29 cellular contexts compared by ENCODE assay signal in genomic region chr15:56600380-56600779, GRCh38.
"Had no signal": no experiment of that assay in that cellular context is flagged by ENCODE, and none has a peak within 500 bp of the region (broad histone marks: within the 10 kb centered on the region; RNA-seq: fewer than 3 reads in every experiment).

No MANE protein-coding gene starts in this region.

- H3K27me3 ChIP-seq: Peyer's patch had no signal

- H3K4me1 ChIP-seq: Peyer's patch had no signal

- DNase-seq: activated CD4-positive, alpha-beta T cell treated with anti-CD3 and anti-CD28 coated beads, Interleukin-2, amount 10 ng/mL, durations not matched to agents 24 days and 14 days; activated CD4-positive, alpha-beta T cell treated with anti-CD3 and anti-CD28 coated beads, Interleukin-2, amount 50 U/mL, for 4 hours; activated CD8-positive, alpha-beta T cell treated with anti-CD3 and anti-CD28 coated beads for 36 hours; activated effector memory CD4-positive, alpha-beta T cell treated with anti-CD3 and anti-CD28 coated beads, Interleukin-2, amount 50 U/mL, for 16 hours; activated naive CD4-positive, alpha-beta T cell; activated naive CD4-positive, alpha-beta T cell treated with anti-CD3 and anti-CD28 coated beads, Interleukin-2, amount 50 U/mL, for 16 hours; activated naive CD8-positive, alpha-beta T cell treated with anti-CD3 and anti-CD28 coated beads for 36 hours; activated T-cell treated with anti-CD3 and anti-CD28 coated beads, Interleukin-2, amount 50 U/mL, for 1 hour; activated T-cell treated with anti-CD3 and anti-CD28 coated beads, Interleukin-2, amount 50 U/mL, for 72 hours; amniotic stem cell; aorta; MM.1S; MV-4-11; NCI-H1092; NCI-H1436 treated with DMSO at 0.1 percent for 48 hours; NCI-H1694 treated with DMSO at 0.1 percent for 48 hours; NCI-H2029; NCI-H345; NCI-H524 treated with DMSO at 0.1 percent for 48 hours; NK-92 treated with Interleukin-12 subunit alpha and Interleukin-12 subunit beta, amount 100 ng/mL, for 24 hours; PC-3; Peyer's patch; SW 1271; T-helper 1 cell; T-helper 2 cell; T-helper 9 cell had no signal

- H3K4me3 ChIP-seq: Peyer's patch had no signal

- ATAC-seq: activated CD8-positive, alpha-beta T cell treated with anti-CD3 and anti-CD28 coated beads for 36 hours; activated T-cell treated with anti-CD3 and anti-CD28 coated beads, Interleukin-2, amount 50 U/mL, for 72 hours; activated T-helper 17 cell treated with anti-CD3 and anti-CD28 coated beads, Interleukin-2, amount 50 U/mL, for 72 hours; PC-3; Right ventricle myocardium inferior had no signal

- H3K36me3 ChIP-seq: Peyer's patch had no signal

- H3K27ac ChIP-seq: Peyer's patch, RWPE1 had no signal
